1 cellular context compared by ENCODE assay signal in the genomic region with DNA sequence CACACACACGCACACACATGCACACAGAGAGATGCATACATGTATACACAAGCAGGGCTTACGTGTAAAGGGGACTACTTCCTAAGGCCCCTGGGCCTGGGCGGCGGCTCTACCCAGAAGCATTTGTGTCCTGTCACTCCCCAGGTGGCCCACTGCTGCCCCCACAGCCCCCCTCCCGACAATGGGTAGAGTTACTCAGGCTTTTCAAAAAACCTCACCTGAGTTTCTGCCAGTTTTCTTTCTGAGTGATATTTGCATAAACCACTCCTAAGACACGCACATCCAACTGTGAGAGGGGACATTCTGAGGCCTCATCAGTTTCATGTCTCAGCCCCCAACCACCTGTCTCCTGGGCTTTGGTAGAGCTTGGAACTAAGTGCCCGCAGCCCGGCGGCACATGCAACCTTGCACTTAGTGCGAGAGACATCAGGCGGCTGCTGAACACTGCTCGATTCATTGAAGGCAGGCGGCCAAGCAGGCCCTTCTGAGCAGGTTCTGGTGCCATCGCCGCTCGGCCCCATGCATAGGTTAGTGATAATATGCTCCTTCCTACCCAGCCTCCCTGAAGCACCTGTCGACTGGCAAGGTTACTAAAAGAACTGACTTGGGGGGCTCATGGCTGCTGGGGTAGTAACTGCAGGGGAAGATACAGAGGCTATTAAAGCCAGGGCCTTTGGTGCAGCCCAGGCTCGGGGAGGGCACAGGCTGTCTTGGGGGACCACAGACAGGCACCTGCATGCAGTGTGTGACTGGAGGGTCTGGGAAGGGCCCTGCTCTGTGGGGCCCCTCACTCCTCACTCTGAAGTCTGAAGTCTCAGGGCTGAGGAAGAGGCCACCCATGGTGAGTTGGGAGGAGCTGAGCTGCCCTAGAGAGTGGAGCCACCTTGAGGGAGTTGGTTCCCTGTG.
TF ChIP-seq lines count a peak whose summit lies in the region.

No MANE protein-coding gene starts in this region.

TF ChIP-seq in GM23338, 12 proteins besides CTCF, POLR2A, EP300 and RAD21 (continued from another document):
- TF ChIP-seq, protein P1, sequence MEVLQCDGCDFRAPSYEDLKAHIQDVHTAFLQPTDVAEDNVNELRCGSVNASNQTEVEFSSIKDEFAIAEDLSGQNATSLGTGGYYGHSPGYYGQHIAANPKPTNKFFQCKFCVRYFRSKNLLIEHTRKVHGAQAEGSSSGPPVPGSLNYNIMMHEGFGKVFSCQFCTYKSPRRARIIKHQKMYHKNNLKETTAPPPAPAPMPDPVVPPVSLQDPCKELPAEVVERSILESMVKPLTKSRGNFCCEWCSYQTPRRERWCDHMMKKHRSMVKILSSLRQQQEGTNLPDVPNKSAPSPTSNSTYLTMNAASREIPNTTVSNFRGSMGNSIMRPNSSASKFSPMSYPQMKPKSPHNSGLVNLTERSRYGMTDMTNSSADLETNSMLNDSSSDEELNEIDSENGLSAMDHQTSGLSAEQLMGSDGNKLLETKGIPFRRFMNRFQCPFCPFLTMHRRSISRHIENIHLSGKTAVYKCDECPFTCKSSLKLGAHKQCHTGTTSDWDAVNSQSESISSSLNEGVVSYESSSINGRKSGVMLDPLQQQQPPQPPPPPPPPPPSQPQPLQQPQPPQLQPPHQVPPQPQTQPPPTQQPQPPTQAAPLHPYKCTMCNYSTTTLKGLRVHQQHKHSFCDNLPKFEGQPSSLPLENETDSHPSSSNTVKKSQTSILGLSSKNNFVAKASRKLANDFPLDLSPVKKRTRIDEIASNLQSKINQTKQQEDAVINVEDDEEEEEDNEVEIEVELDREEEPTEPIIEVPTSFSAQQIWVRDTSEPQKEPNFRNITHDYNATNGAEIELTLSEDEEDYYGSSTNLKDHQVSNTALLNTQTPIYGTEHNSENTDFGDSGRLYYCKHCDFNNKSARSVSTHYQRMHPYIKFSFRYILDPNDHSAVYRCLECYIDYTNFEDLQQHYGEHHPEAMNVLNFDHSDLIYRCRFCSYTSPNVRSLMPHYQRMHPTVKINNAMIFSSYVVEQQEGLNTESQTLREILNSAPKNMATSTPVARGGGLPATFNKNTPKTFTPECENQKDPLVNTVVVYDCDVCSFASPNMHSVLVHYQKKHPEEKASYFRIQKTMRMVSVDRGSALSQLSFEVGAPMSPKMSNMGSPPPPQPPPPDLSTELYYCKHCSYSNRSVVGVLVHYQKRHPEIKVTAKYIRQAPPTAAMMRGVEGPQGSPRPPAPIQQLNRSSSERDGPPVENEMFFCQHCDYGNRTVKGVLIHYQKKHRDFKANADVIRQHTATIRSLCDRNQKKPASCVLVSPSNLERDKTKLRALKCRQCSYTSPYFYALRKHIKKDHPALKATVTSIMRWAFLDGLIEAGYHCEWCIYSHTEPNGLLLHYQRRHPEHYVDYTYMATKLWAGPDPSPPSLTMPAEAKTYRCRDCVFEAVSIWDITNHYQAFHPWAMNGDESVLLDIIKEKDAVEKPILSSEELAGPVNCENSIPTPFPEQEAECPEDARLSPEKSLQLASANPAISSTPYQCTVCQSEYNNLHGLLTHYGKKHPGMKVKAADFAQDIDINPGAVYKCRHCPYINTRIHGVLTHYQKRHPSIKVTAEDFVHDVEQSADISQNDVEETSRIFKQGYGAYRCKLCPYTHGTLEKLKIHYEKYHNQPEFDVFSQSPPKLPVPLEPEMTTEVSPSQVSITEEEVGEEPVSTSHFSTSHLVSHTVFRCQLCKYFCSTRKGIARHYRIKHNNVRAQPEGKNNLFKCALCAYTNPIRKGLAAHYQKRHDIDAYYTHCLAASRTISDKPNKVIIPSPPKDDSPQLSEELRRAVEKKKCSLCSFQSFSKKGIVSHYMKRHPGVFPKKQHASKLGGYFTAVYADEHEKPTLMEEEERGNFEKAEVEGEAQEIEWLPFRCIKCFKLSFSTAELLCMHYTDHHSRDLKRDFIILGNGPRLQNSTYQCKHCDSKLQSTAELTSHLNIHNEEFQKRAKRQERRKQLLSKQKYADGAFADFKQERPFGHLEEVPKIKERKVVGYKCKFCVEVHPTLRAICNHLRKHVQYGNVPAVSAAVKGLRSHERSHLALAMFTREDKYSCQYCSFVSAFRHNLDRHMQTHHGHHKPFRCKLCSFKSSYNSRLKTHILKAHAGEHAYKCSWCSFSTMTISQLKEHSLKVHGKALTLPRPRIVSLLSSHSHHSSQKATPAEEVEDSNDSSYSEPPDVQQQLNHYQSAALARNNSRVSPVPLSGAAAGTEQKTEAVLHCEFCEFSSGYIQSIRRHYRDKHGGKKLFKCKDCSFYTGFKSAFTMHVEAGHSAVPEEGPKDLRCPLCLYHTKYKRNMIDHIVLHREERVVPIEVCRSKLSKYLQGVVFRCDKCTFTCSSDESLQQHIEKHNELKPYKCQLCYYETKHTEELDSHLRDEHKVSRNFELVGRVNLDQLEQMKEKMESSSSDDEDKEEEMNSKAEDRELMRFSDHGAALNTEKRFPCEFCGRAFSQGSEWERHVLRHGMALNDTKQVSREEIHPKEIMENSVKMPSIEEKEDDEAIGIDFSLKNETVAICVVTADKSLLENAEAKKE (CRISPR knock-in tag; IDR thresholded peaks at IDR 0.05) = no peak
- TF ChIP-seq, protein P2, sequence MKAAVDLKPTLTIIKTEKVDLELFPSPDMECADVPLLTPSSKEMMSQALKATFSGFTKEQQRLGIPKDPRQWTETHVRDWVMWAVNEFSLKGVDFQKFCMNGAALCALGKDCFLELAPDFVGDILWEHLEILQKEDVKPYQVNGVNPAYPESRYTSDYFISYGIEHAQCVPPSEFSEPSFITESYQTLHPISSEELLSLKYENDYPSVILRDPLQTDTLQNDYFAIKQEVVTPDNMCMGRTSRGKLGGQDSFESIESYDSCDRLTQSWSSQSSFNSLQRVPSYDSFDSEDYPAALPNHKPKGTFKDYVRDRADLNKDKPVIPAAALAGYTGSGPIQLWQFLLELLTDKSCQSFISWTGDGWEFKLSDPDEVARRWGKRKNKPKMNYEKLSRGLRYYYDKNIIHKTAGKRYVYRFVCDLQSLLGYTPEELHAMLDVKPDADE (IDR thresholded peaks at IDR 0.05) = no peak
- TF ChIP-seq JUNB (IDR thresholded peaks at IDR 0.05; ENCODE audit: unreplicated experiment) (no peak), ZNF331 (CRISPR knock-in tag; IDR thresholded peaks at IDR 0.05; ENCODE audit: low read depth) (no peak), ZNF114 (CRISPR knock-in tag; IDR thresholded peaks at IDR 0.05) (no peak)
